Comparison of ENCODE assay signal across 11 cellular contexts in the genomic region with DNA sequence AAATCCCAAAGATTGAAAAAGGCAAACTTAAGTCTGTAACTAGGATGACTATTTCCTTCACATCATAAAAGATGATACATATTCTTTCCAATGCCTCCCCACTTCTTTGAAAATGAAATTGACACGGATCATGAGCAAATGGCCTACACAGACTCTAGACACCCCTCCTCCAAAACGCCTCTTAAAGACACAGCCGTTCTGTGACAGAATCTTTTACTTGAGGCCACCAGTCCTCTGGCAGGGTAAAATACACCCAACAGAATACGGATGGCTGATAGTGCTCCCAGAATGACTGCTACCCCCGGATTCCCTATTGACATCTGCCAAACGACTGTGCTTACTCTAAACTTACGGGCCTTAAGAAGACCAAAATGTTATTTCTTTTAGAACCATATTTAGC.
DNase-seq lines count a peak whose midpoint lies in the region; ATAC-seq and TF ChIP-seq lines count a peak whose summit lies in the region.
"Had no signal": no experiment of that assay in that cellular context is flagged by ENCODE, and none has a peak within 500 bp of the region (broad histone marks: within the 10 kb centered on the region; RNA-seq: fewer than 3 reads in every experiment).

No MANE protein-coding gene starts in this region.

- peak overlapping the region; percentile 53 for H3K27ac ChIP-seq in left ventricle myocardium inferior (replicated peaks)
- no peak overlapping the region for H3K27ac ChIP-seq in right atrium auricular region
- H3K27ac ChIP-seq in lower lobe of right lung: peak overlapping the region; percentile 58
- H3K27ac ChIP-seq in upper lobe of left lung: peak overlapping the region in 3 of 4 donors; percentile 36 to 67 (median 55)
- H3K27ac ChIP-seq: ascending aorta had no signal

- H3K9me3 ChIP-seq in left ventricle myocardium inferior (replicated peaks): no peaks in the 10 kb centered on the region
- H3K9me3 ChIP-seq in right atrium auricular region: no peaks in the 10 kb centered on the region
- no peaks in the 10 kb centered on the region for H3K9me3 ChIP-seq in lower lobe of right lung
- no peaks in the 10 kb centered on the region for H3K9me3 ChIP-seq in upper lobe of left lung
- H3K9me3 ChIP-seq: ascending aorta had no signal

- no peaks in the 10 kb centered on the region for H3K27me3 Mint-ChIP-seq in central memory CD8-positive, alpha-beta T cell
- no peaks in the 10 kb centered on the region for H3K27me3 Mint-ChIP-seq in progenitor cell of endocrine pancreas
- H3K27me3 Mint-ChIP-seq: activated T-cell treated with anti-CD3 and anti-CD28 coated beads, Interleukin-2, amount 50 U/mL, for 24 hours had no signal

- WGBS in upper lobe of left lung, 2 donors: 54 to 57% methylated on average over 7 of the region's 7 CpGs

- no peaks in the 10 kb centered on the region for H3K36me3 Mint-ChIP-seq in central memory CD8-positive, alpha-beta T cell (ENCODE audit: insufficient read depth)
- no peaks in the 10 kb centered on the region for H3K36me3 Mint-ChIP-seq in progenitor cell of endocrine pancreas (ENCODE audit: insufficient read depth)

- TF ChIP-seq EP300 in upper lobe of left lung (IDR thresholded peaks at IDR 0.05): no peak

- H3K4me1 ChIP-seq in left ventricle myocardium inferior (peaks cover 78% of the 10 kb centered on the region), right atrium auricular region (peaks cover 0 to 31% of the 10 kb centered on the region in 2 donors), lower lobe of right lung (peaks cover 37% of the 10 kb centered on the region), upper lobe of left lung (peaks cover 6 to 17% (median 11%) of the 10 kb centered on the region in 4 donors)
- H3K4me1 ChIP-seq: ascending aorta had no signal

- intact Hi-C loops in left ventricle myocardium inferior (cut with micrococcal nuclease): no loop called here
- intact Hi-C loops in lower lobe of right lung (cut with DNase I): no loop called here

- TF ChIP-seq POLR2A in upper lobe of left lung (IDR thresholded peaks at IDR 0.05): no peak

- peak overlapping the region; percentile 54 for H3K27ac Mint-ChIP-seq in central memory CD8-positive, alpha-beta T cell (ENCODE audit: low read depth)
- H3K27ac Mint-ChIP-seq in progenitor cell of endocrine pancreas: no peak overlapping the region

- H3K9me3 Mint-ChIP-seq in central memory CD8-positive, alpha-beta T cell: no peaks in the 10 kb centered on the region
- no peaks in the 10 kb centered on the region for H3K9me3 Mint-ChIP-seq in progenitor cell of endocrine pancreas (ENCODE audit: low read depth)
- H3K9me3 Mint-ChIP-seq: activated T-cell treated with anti-CD3 and anti-CD28 coated beads, Interleukin-2, amount 50 U/mL, for 24 hours had no signal

- TF ChIP-seq CTCF in left ventricle myocardium inferior (IDR thresholded peaks at IDR 0.05; ENCODE audit: borderline replicate concordance): no peak
- no peak for TF ChIP-seq CTCF in right atrium auricular region (IDR thresholded peaks at IDR 0.05)
- TF ChIP-seq CTCF in lower lobe of right lung (IDR thresholded peaks at IDR 0.05): no peak
- TF ChIP-seq CTCF in upper lobe of left lung (IDR thresholded peaks at IDR 0.05): no peak
- no peak for TF ChIP-seq CTCF in progenitor cell of endocrine pancreas (IDR thresholded peaks at IDR 0.05; ENCODE audit: unreplicated experiment)

- no peak for ATAC-seq in central memory CD8-positive, alpha-beta T cell (replicated peaks; ENCODE audit: extremely low read depth, poor library complexity, severe bottlenecking)
- ATAC-seq in lower lobe of right lung (peak in 1 of 2 donors; percentile 13), upper lobe of left lung (ENCODE audit: low FRiP score in 2 of 2) (peak in 1 of 2 donors; percentile 34), GM19467 (IDR thresholded peaks at IDR 0.05; ENCODE audit: unreplicated experiment) (no peak)

- H3K36me3 ChIP-seq in left ventricle myocardium inferior (no peaks in the 10 kb centered on the region), right atrium auricular region (no peaks in the 10 kb centered on the region), lower lobe of right lung (no peaks in the 10 kb centered on the region), upper lobe of left lung (no peaks in the 10 kb centered on the region)
- H3K36me3 ChIP-seq: ascending aorta had no signal

- DNase-seq in left ventricle myocardium inferior: no peak
- DNase-seq in right atrium auricular region (ENCODE audit: low spot score): no peak
- no peak for DNase-seq in central memory CD8-positive, alpha-beta T cell (ENCODE audit: low spot score in 2 of 2)
- no peak for DNase-seq in lower lobe of right lung
- DNase-seq in upper lobe of left lung: no peak
- no peak for DNase-seq in stimulated activated CD4-positive, alpha-beta T cell treated with anti-CD3 and anti-CD28 coated beads, Interleukin-4, amount 100 ng/mL, for 4 hours
- no peak for DNase-seq in progenitor cell of endocrine pancreas (ENCODE audit: low spot score, unreplicated experiment)
- DNase-seq: activated T-cell treated with anti-CD3 and anti-CD28 coated beads, Interleukin-2, amount 50 U/mL, for 24 hours; NCI-H1048 had no signal

- H3K27me3 ChIP-seq in left ventricle myocardium inferior (ENCODE audit: low read depth) (no peaks in the 10 kb centered on the region), right atrium auricular region (no peaks in the 10 kb centered on the region), lower lobe of right lung (ENCODE audit: low read depth) (no peaks in the 10 kb centered on the region), upper lobe of left lung (no peaks in the 10 kb centered on the region)
- H3K27me3 ChIP-seq: ascending aorta had no signal

- H3K4me3 ChIP-seq in left ventricle myocardium inferior (no peak overlapping the region), right atrium auricular region (no peak overlapping the region), lower lobe of right lung (no peak overlapping the region), upper lobe of left lung (no peak overlapping the region)
- H3K4me3 ChIP-seq: ascending aorta had no signal

- no peak overlapping the region for H3K4me3 Mint-ChIP-seq in central memory CD8-positive, alpha-beta T cell
- H3K4me3 Mint-ChIP-seq in progenitor cell of endocrine pancreas (ENCODE audit: low read depth): no peak overlapping the region
- H3K4me3 Mint-ChIP-seq: activated T-cell treated with anti-CD3 and anti-CD28 coated beads, Interleukin-2, amount 50 U/mL, for 24 hours had no signal

- H3K4me1 Mint-ChIP-seq in central memory CD8-positive, alpha-beta T cell: peaks cover 46% of the 10 kb centered on the region
- peaks cover 4% of the 10 kb centered on the region for H3K4me1 Mint-ChIP-seq in progenitor cell of endocrine pancreas (ENCODE audit: low read depth)

Comparison
In these comparisons a context has a peak if more than half of its experiments do, and no peak if none do; other contexts are left out.
1. H3K27ac ChIP-seq: peak in left ventricle myocardium inferior (single experiment), lower lobe of right lung (single experiment) and upper lobe of left lung (3 of 4); none in right atrium auricular region (0 of 2).